In the genomic region with DNA sequence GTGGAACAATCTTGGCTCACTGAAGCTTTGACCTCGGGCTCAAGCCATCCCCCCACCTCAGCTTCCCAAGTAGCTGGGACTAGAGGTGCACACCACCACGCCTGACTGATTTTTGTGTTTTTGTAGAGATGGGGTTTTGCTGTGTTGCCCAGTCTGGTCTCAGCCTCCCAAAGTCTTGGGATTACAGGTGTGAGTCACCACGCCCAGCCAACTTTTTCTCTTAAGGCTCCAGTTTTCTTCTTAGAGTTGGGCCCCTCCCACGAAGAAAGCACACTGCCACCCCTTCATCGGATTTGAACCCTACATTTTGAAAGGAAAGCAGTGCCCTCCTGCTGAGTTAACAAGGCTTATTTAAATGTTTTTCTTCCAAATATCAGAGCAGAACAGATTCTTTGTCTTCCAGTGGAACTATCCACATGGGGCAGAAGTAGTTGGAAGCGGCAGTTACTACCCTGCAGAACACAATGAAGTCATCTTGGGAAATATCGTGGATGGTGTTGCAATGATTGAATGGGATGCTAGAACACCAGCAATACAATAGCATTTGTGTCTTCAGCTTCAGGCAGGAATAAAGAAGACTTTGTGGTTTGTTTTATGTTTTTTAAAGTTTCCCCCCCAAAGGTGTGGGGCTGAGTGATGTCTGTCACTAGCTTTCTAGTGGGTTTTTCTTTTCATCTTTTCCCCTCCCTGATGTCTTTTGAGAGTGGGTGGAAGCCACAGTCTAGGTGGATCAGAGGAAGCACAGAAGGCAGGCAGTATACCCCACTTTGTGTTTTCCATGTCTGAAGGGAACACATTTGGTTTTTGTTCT, we compare ENCODE assay signal across 8 cellular contexts. TPM values are rescaled to one million over a fixed set of nuclear protein-coding genes. Genes with fewer than 3 reads are reported as not detected.
DNase-seq lines count a peak whose midpoint lies in the region; ATAC-seq and TF ChIP-seq lines count a peak whose summit lies in the region.

No MANE protein-coding gene starts in this region.

- TF ChIP-seq POLR2A in tibial nerve (IDR thresholded peaks at IDR 0.05), result no peak

- TF ChIP-seq EP300 in tibial nerve (IDR thresholded peaks at IDR 0.05), result peak in 1 of 2 donors; percentile 78

- intact Hi-C loops in Right ventricle myocardium inferior (cut with DNase I) (no loop called here), cardiac septum (cut with DNase I) (no loop called here)

- H3K4me3 ChIP-seq in tibial nerve, result no peak overlapping the region

- no peak for TF ChIP-seq CTCF in tibial nerve (IDR thresholded peaks at IDR 0.05)

- DNase-seq in Right ventricle myocardium inferior (ENCODE audit: missing footprints) (peak; percentile 5), cardiac septum (ENCODE audit: low spot score) (no peak), iris pigment epithelial cell (ENCODE audit: low read depth) (peak; percentile 85), tibial nerve (ENCODE audit: low spot score in 2 of 2) (peak in 1 of 2 donors; percentile 72), epidermal melanocyte (ENCODE audit: insufficient read length, low spot score) (no peak)
- DNase-seq in activated naive CD8-positive, alpha-beta T cell treated with anti-CD3 and anti-CD28 coated beads, Interleukin-2, amount 50 U/mL, for 16 hours (ENCODE audit: low read depth, low spot score), result peak; percentile 11

- WGBS in tibial nerve, 2 donors, result 37 to 41% methylated on average over 7 of the region's 7 CpGs

- H3K27ac ChIP-seq in tibial nerve, result peak overlapping the region; percentile 73 to 93 (median 86)

- peaks cover 12 to 100% (median 93%) of the 10 kb centered on the region in 4 donors for H3K4me1 ChIP-seq in tibial nerve

- no peaks in the 10 kb centered on the region for H3K9me3 ChIP-seq in tibial nerve

- ATAC-seq in Right ventricle myocardium inferior, result peak; percentile 46
- ATAC-seq in HG02885 (IDR thresholded peaks at IDR 0.05; ENCODE audit: poor library complexity, unreplicated experiment), result no peak
- ATAC-seq in HG02571 (IDR thresholded peaks at IDR 0.05; ENCODE audit: unreplicated experiment), result no peak

- H3K27me3 ChIP-seq in tibial nerve, result no peaks in the 10 kb centered on the region

- H3K36me3 ChIP-seq in tibial nerve, result no peaks in the 10 kb centered on the region

RNA-seq across cellular contexts. Expression of gene ACTN4, which starts 8.9 kb away (rescaled TPM):
- total RNA-seq in Right ventricle myocardium inferior, result 145 TPM
- 190 TPM for total RNA-seq in cardiac septum
- 100 to 1,000 TPM; 342 to 463 (median 382) TPM for total RNA-seq in tibial nerve

RNA-seq across cellular contexts. Expression of gene EIF3K, which starts 37.4 kb away (rescaled TPM):
- total RNA-seq in Right ventricle myocardium inferior (660 TPM), cardiac septum (483 TPM), tibial nerve (100 to 1,000 TPM; 326 to 534 (median 466) TPM)

RNA-seq across cellular contexts. Expression of gene MAP4K1, which starts 38.6 kb away (rescaled TPM):
- total RNA-seq in Right ventricle myocardium inferior (3.1 TPM), cardiac septum (1.5 TPM), tibial nerve (10 to 100 TPM in 1 of 4 donors, 1 to 10 TPM in 3; 2.5 to 10.0 (median 8.8) TPM)

Comparison
In these comparisons a context has a peak if more than half of its experiments do, and no peak if none do; other contexts are left out.
1. DNase-seq: peak in Right ventricle myocardium inferior (single experiment), activated naive CD8-positive, alpha-beta T cell treated with anti-CD3 and anti-CD28 coated beads, Interleukin-2, amount 50 U/mL, for 16 hours (single experiment) and iris pigment epithelial cell (single experiment); none in cardiac septum (single experiment) and epidermal melanocyte (single experiment).